Comparison of ENCODE assay signal across 8 cellular contexts in the genomic region with DNA sequence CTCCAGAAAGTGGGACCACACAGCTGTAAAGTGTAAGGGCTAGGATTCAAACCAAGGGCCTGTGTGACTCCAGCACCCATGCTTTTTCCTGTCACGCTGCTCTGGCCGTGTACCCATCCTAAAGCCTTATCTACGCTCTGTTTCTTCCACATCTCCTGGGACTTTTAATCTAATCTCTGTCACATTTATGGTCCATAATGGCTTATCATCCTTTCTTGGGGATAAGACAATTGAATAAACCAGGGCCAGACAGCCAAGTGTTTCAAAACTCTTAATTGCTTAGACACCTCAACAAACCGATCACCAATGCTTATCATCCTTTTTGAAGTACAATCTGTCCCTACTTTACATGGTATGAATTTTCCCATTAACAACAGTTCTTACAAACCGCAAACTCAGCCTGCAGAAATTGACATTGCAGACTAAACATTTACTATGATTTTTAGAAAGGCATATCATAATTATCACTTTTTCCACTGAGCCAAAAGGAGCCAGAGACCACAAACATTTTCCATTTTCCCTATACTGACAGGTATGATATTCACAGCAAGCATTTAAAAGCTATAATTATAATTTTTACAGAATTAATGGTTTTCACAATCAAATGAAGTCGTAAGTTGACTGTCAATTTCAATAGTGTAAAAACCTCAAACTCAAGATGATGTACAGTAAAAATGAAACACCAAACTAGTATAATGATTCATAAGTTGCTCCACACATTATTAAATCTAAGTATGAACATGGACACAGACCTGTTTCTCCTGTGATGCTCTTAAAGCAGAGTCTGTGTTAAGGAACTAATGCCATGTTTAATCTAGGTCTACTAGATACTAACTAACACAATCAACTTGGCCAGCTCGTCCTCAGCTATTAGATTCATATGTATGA.
DNase-seq lines count a peak whose midpoint lies in the region; ATAC-seq, FAIRE-seq and TF ChIP-seq lines count a peak whose summit lies in the region.

No MANE protein-coding gene starts in this region.

- H3K27ac Mint-ChIP-seq in activated CD4-positive, alpha-beta T cell treated with anti-CD3 and anti-CD28 coated beads, Interleukin-2, amount 10 ng/mL, durations not matched to agents 24 days and 14 days: peak overlapping the region; percentile 97
- peak overlapping the region; percentile 95 for H3K27ac Mint-ChIP-seq in activated naive CD8-positive, alpha-beta T cell

- no peaks in the 10 kb centered on the region for H3K9me3 Mint-ChIP-seq in activated CD4-positive, alpha-beta T cell treated with anti-CD3 and anti-CD28 coated beads, Interleukin-2, amount 10 ng/mL, durations not matched to agents 24 days and 14 days
- H3K9me3 Mint-ChIP-seq in activated naive CD8-positive, alpha-beta T cell (ENCODE audit: low read depth): no peaks in the 10 kb centered on the region

- ATAC-seq in HG02852 (IDR thresholded peaks at IDR 0.05; ENCODE audit: unreplicated experiment): peak; percentile 47
- ATAC-seq in HG02759 (IDR thresholded peaks at IDR 0.05; ENCODE audit: unreplicated experiment): no peak
- ATAC-seq in omental fat pad (ENCODE audit: low FRiP score): no peak

- TF ChIP-seq CTCF in omental fat pad (IDR thresholded peaks at IDR 0.05): no peak
- no peak for TF ChIP-seq CTCF in D721Med (IDR thresholded peaks at IDR 0.05; ENCODE audit: insufficient read depth, missing control alignments)

- no peak for TF ChIP-seq POLR2A in GM12892 (IDR thresholded peaks at IDR 0.05; ENCODE audit: low read depth, low read length)

- peak; percentile 71 for FAIRE-seq in GM12892 (lab: Jason Lieb, UNC)
- FAIRE-seq in D721Med (lab: Jason Lieb, UNC): no peak

- no peaks in the 10 kb centered on the region for H3K27me3 Mint-ChIP-seq in activated CD4-positive, alpha-beta T cell treated with anti-CD3 and anti-CD28 coated beads, Interleukin-2, amount 10 ng/mL, durations not matched to agents 24 days and 14 days
- H3K27me3 Mint-ChIP-seq in activated naive CD8-positive, alpha-beta T cell: no peaks in the 10 kb centered on the region

- intact Hi-C loops in activated CD4-positive, alpha-beta T cell treated with anti-CD3 and anti-CD28 coated beads, Interleukin-2, amount 10 ng/mL, durations not matched to agents 24 days and 14 days (cut with micrococcal nuclease): loop anchor here (1.0 to 5.0 kb wide), 16 partner anchors 10 to 858 kb away; a partner anchor contains a TSS

- peaks cover 17% of the 10 kb centered on the region for H3K36me3 Mint-ChIP-seq in activated CD4-positive, alpha-beta T cell treated with anti-CD3 and anti-CD28 coated beads, Interleukin-2, amount 10 ng/mL, durations not matched to agents 24 days and 14 days (ENCODE audit: low read depth)
- H3K36me3 Mint-ChIP-seq in activated naive CD8-positive, alpha-beta T cell: peaks cover 9% of the 10 kb centered on the region

- peaks cover 32% of the 10 kb centered on the region for H3K4me1 Mint-ChIP-seq in activated CD4-positive, alpha-beta T cell treated with anti-CD3 and anti-CD28 coated beads, Interleukin-2, amount 10 ng/mL, durations not matched to agents 24 days and 14 days
- peaks cover 54% of the 10 kb centered on the region for H3K4me1 Mint-ChIP-seq in activated naive CD8-positive, alpha-beta T cell (ENCODE audit: low read depth)

- peak overlapping the region; percentile 63 for H3K4me3 Mint-ChIP-seq in activated CD4-positive, alpha-beta T cell treated with anti-CD3 and anti-CD28 coated beads, Interleukin-2, amount 10 ng/mL, durations not matched to agents 24 days and 14 days
- peak overlapping the region; percentile 79 for H3K4me3 Mint-ChIP-seq in activated naive CD8-positive, alpha-beta T cell

- no peak for DNase-seq in activated CD4-positive, alpha-beta T cell treated with anti-CD3 and anti-CD28 coated beads, Interleukin-2, amount 10 ng/mL, durations not matched to agents 24 days and 14 days
- no peak for DNase-seq in activated CD4-positive, alpha-beta T cell treated with anti-CD3 and anti-CD28 coated beads for 4 hours
- no peak for DNase-seq in GM12892 (ENCODE audit: insufficient read length)
- DNase-seq in omental fat pad (ENCODE audit: low spot score): no peak
- no peak for DNase-seq in D721Med (ENCODE audit: insufficient read length, low spot score)
